In the genomic region with DNA sequence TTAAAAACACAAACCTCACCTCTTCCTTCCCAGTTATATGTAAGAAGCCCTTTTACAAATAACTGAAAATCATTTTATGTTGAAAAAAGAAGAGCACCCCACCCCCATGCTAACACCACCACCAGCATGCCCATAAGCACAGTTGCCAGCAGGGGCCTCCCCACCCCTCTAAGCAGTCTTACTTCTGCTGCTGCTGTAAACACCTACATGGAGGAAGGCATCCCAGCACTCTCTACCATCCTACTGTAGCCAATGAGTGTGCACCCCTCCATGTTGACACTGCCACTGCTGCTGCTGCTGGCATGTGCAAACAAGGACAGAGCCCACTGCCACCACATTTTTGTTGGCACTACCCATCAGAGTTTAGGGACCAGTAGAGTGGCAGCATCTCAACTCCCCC, we compare ENCODE assay signal across 15 cellular contexts. TPM values are rescaled to one million over a fixed set of nuclear protein-coding genes. Genes with fewer than 3 reads are reported as not detected.
A peak's percentile ranks its signal among the peaks of the same experiment; 100 is the strongest.
DNase-seq lines count a peak whose midpoint lies in the region; ATAC-seq and TF ChIP-seq lines count a peak whose summit lies in the region.
"Had no signal": no experiment of that assay in that cellular context is flagged by ENCODE, and none has a peak within 500 bp of the region (broad histone marks: within the 10 kb centered on the region; RNA-seq: fewer than 3 reads in every experiment).

No MANE protein-coding gene starts in this region.

- H3K9me3 ChIP-seq in BE2C, result no peaks in the 10 kb centered on the region
- H3K9me3 ChIP-seq: vagina had no signal

- H3K36me3 Mint-ChIP-seq in T-helper 2 cell treated with Interferon-gamma antibody and Interleukin-4, amounts not matched to agents 5 μg/mL and 100 μg/mL, for 36 hours (ENCODE audit: low read depth), result no peaks in the 10 kb centered on the region

- TF ChIP-seq CTCF in BE2C (IDR thresholded peaks at IDR 0.05; ENCODE audit: low read depth, low read length), result peak; percentile 35
- TF ChIP-seq CTCF in GM12873 (IDR thresholded peaks at IDR 0.05; ENCODE audit: insufficient read depth, low read depth, low read length, missing control alignments), result peak; percentile 9

- ATAC-seq in HG03108 (IDR thresholded peaks at IDR 0.05; ENCODE audit: unreplicated experiment) (no peak), GM19324 (IDR thresholded peaks at IDR 0.05; ENCODE audit: low FRiP score, unreplicated experiment) (no peak)
- ATAC-seq: activated CD8-positive, alpha-beta T cell treated with anti-CD3 and anti-CD28 coated beads, Interleukin-2, amount 10 ng/mL, durations not matched to agents 7 days and 5 days had no signal

- no peaks in the 10 kb centered on the region for H3K4me1 ChIP-seq in BE2C
- H3K4me1 ChIP-seq: vagina had no signal

- H3K36me3 ChIP-seq in BE2C, result no peaks in the 10 kb centered on the region
- H3K36me3 ChIP-seq: vagina had no signal

- peak; percentile 25 for DNase-seq in BE2C
- DNase-seq in RKO (ENCODE audit: low spot score), result peak; percentile 7
- peak; percentile 17 for DNase-seq in iPS DF 19.7 (ENCODE audit: low read depth, low spot score)
- no peak for DNase-seq in T-helper 2 cell treated with Interferon-gamma antibody and Interleukin-4, amounts not matched to agents 5 μg/mL and 100 μg/mL, for 36 hours (ENCODE audit: low spot score)
- DNase-seq in Kasumi-1 (lab: John Stamatoyannopoulos, UW), result no peak
- DNase-seq: activated CD8-positive, alpha-beta T cell treated with anti-CD3 and anti-CD28 coated beads, Interleukin-2, amount 10 ng/mL, durations not matched to agents 7 days and 5 days; cerebellar nuclear complex; DMS153; immature natural killer cell; OCI-M1 had no signal

- no peak overlapping the region for H3K4me3 Mint-ChIP-seq in T-helper 2 cell treated with Interferon-gamma antibody and Interleukin-4, amounts not matched to agents 5 μg/mL and 100 μg/mL, for 36 hours
- H3K4me3 Mint-ChIP-seq: activated CD8-positive, alpha-beta T cell treated with anti-CD3 and anti-CD28 coated beads, Interleukin-2, amount 10 ng/mL, durations not matched to agents 7 days and 5 days; immature natural killer cell; nephron had no signal

- H3K27ac Mint-ChIP-seq in T-helper 2 cell treated with Interferon-gamma antibody and Interleukin-4, amounts not matched to agents 5 μg/mL and 100 μg/mL, for 36 hours, result no peak overlapping the region
- H3K27ac Mint-ChIP-seq: activated CD8-positive, alpha-beta T cell treated with anti-CD3 and anti-CD28 coated beads, Interleukin-2, amount 10 ng/mL, durations not matched to agents 7 days and 5 days; immature natural killer cell; nephron had no signal

- H3K9me3 Mint-ChIP-seq in T-helper 2 cell treated with Interferon-gamma antibody and Interleukin-4, amounts not matched to agents 5 μg/mL and 100 μg/mL, for 36 hours, result no peaks in the 10 kb centered on the region

- H3K4me1 Mint-ChIP-seq in T-helper 2 cell treated with Interferon-gamma antibody and Interleukin-4, amounts not matched to agents 5 μg/mL and 100 μg/mL, for 36 hours (ENCODE audit: low read depth), result no peaks in the 10 kb centered on the region
- H3K4me1 Mint-ChIP-seq: immature natural killer cell, nephron had no signal

- H3K27me3 ChIP-seq in BE2C, result no peaks in the 10 kb centered on the region
- H3K27me3 ChIP-seq: vagina had no signal

- H3K4me3 ChIP-seq in BE2C (ENCODE audit: low read depth, low read length), result no peak overlapping the region
- H3K4me3 ChIP-seq: vagina had no signal

- no peaks in the 10 kb centered on the region for H3K27me3 Mint-ChIP-seq in T-helper 2 cell treated with Interferon-gamma antibody and Interleukin-4, amounts not matched to agents 5 μg/mL and 100 μg/mL, for 36 hours (ENCODE audit: low read depth)

RNA-seq across cellular contexts. Expression of a gene that starts 49.6 kb away (rescaled TPM):
- 4.3 TPM for polyA plus RNA-seq in BE2C (2012; ENCODE audit: insufficient read depth, insufficient read length, low read depth)

Comparison
In these comparisons a context has a peak if more than half of its experiments do, and no peak if none do; other contexts are left out.
1. DNase-seq: peak in BE2C (single experiment), RKO (single experiment) and iPS DF 19.7 (single experiment); none in T-helper 2 cell treated with Interferon-gamma antibody and Interleukin-4, amounts not matched to agents 5 μg/mL and 100 μg/mL, for 36 hours (single experiment) and Kasumi-1 (0 of 2).